In genomic region chr16:51317575-51317974, GRCh38 we compare ENCODE assay signal across 38 cellular contexts.
"Had no signal": no experiment of that assay in that cellular context is flagged by ENCODE, and none has a peak within 500 bp of the region (broad histone marks: within the 10 kb centered on the region; RNA-seq: fewer than 3 reads in every experiment).

No MANE protein-coding gene starts in this region.

- H3K27ac Mint-ChIP-seq: activated B cell treated with CpG ODN at 0.5 μM for 24 hours; activated CD4-positive, alpha-beta memory T cell treated with anti-CD3 and anti-CD28 coated beads, Interleukin-2, amount 10 ng/mL, durations not matched to agents 7 days and 5 days; activated CD4-positive, alpha-beta T cell treated with anti-CD3 and anti-CD28 coated beads, Interleukin-2, amount 10 ng/mL, durations not matched to agents 24 days and 14 days; activated CD8-positive, alpha-beta memory T cell treated with anti-CD3 and anti-CD28 coated beads, Interleukin-2, amount 10 ng/mL, durations not matched to agents 7 days and 5 days; activated CD8-positive, alpha-beta T cell treated with anti-CD3 and anti-CD28 coated beads, Interleukin-2, amount 10 ng/mL, durations not matched to agents 7 days and 5 days; activated naive CD4-positive, alpha-beta T cell treated with anti-CD3 and anti-CD28 coated beads for 36 hours; activated naive CD4-positive, alpha-beta T cell treated with anti-CD3 and anti-CD28 coated beads, Interleukin-2, amount 50 U/mL, for 24 hours; activated naive CD8-positive, alpha-beta T cell; activated naive CD8-positive, alpha-beta T cell treated with anti-CD3 and anti-CD28 coated beads, Interleukin-2, amount 10 ng/mL, durations not matched to agents 7 days and 5 days; activated naive CD8-positive, alpha-beta T cell treated with anti-CD3 and anti-CD28 coated beads, Interleukin-2, amount 50 U/mL, for 24 hours; activated T-cell treated with anti-CD3 and anti-CD28 coated beads, Interleukin-2, amount 50 U/mL, for 24 hours; activated T-helper 2 cell treated with anti-CD3 and anti-CD28 coated beads, Interferon-gamma antibody, Interleukin-2, Interleukin-4, amounts not matched to agents 10 μg/mL and 5 μg/mL and 100 μg/mL, durations not matched to agents 14 hours and 24 hours and 36 hours; brain; T-helper 1 cell treated with Interleukin-12 subunit alpha and Interleukin-12 subunit beta and Interleukin-4 antibody, amounts not matched to agents 30 μg/mL and 1 μg/mL, for 36 hours; T-helper 2 cell treated with Interferon-gamma antibody and Interleukin-4, amounts not matched to agents 5 μg/mL and 100 μg/mL, for 36 hours had no signal

- ATAC-seq: activated CD8-positive, alpha-beta memory T cell treated with anti-CD3 and anti-CD28 coated beads, Interleukin-2, amount 10 ng/mL, durations not matched to agents 7 days and 5 days; activated CD8-positive, alpha-beta T cell treated with anti-CD3 and anti-CD28 coated beads, Interleukin-2, amount 10 ng/mL, durations not matched to agents 7 days and 5 days; activated naive CD8-positive, alpha-beta T cell treated with anti-CD3 and anti-CD28 coated beads, Interleukin-2, amount 50 U/mL, for 24 hours had no signal

- H3K36me3 Mint-ChIP-seq: activated CD8-positive, alpha-beta memory T cell treated with anti-CD3 and anti-CD28 coated beads, Interleukin-2, amount 10 ng/mL, durations not matched to agents 7 days and 5 days; activated naive CD4-positive, alpha-beta T cell treated with anti-CD3 and anti-CD28 coated beads, Interleukin-2, amount 50 U/mL, for 24 hours; activated naive CD8-positive, alpha-beta T cell; activated naive CD8-positive, alpha-beta T cell treated with anti-CD3 and anti-CD28 coated beads, Interleukin-2, amount 10 ng/mL, durations not matched to agents 7 days and 5 days; brain had no signal

- H3K4me3 ChIP-seq: ascending aorta, cardiac muscle cell had no signal

- H3K36me3 ChIP-seq: ascending aorta, cardiac muscle cell had no signal

- DNase-seq: activated B cell treated with CpG ODN at 0.5 μM for 24 hours; activated CD4-positive, alpha-beta memory T cell treated with anti-CD3 and anti-CD28 coated beads, Interleukin-2, amount 10 ng/mL, durations not matched to agents 7 days and 5 days; activated CD4-positive, alpha-beta T cell treated with anti-CD3 and anti-CD28 coated beads for 4 hours; activated CD4-positive, alpha-beta T cell treated with anti-CD3 and anti-CD28 coated beads, Interleukin-2, amount 10 ng/mL, durations not matched to agents 24 days and 14 days; activated CD4-positive, alpha-beta T cell treated with anti-CD3 and anti-CD28 coated beads, Interleukin-2, amount 50 U/mL, for 1 hour; activated CD4-positive, alpha-beta T cell treated with anti-CD3 and anti-CD28 coated beads, Interleukin-2, amount 50 U/mL, for 48 hours; activated CD4-positive, CD25-positive, alpha-beta regulatory T cell treated with anti-CD3 and anti-CD28 coated beads, Interleukin-2, amount 50 U/mL, for 72 hours; activated CD8-positive, alpha-beta memory T cell treated with anti-CD3 and anti-CD28 coated beads for 24 hours; activated CD8-positive, alpha-beta memory T cell treated with anti-CD3 and anti-CD28 coated beads, Interleukin-2, amount 10 ng/mL, durations not matched to agents 7 days and 5 days; activated CD8-positive, alpha-beta memory T cell treated with anti-CD3 and anti-CD28 coated beads, Interleukin-2, amount 50 U/mL, for 48 hours; activated CD8-positive, alpha-beta T cell treated with anti-CD3 and anti-CD28 coated beads, Interleukin-2, amount 10 ng/mL, durations not matched to agents 7 days and 5 days; activated effector memory CD4-positive, alpha-beta T cell treated with Interleukin-2 at 50 U/mL for 16 hours; activated gamma-delta T cell treated with Interleukin-2 at 50 U/mL for 16 hours; activated naive CD4-positive, alpha-beta T cell; activated naive CD4-positive, alpha-beta T cell treated with anti-CD3 and anti-CD28 coated beads for 36 hours; activated naive CD8-positive, alpha-beta T cell treated with anti-CD3 and anti-CD28 coated beads, Interleukin-2, amount 10 ng/mL, durations not matched to agents 7 days and 5 days; activated naive CD8-positive, alpha-beta T cell treated with anti-CD3 and anti-CD28 coated beads, Interleukin-2, amount 50 U/mL, for 24 hours; activated T-cell treated with anti-CD3 and anti-CD28 coated beads, Interleukin-2, amount 50 U/mL, for 24 hours; activated T-cell treated with anti-CD3 and anti-CD28 coated beads, Interleukin-2, amount 50 U/mL, for 48 hours; amygdala; anterior cingulate cortex; caudate nucleus; cerebellar nuclear complex; T-helper 1 cell; T-helper 2 cell; T-helper 9 cell had no signal

- H3K4me1 ChIP-seq: ascending aorta had no signal

- H3K27me3 ChIP-seq: ascending aorta, cardiac muscle cell had no signal

- H3K27me3 Mint-ChIP-seq: activated B cell treated with CpG ODN at 0.5 μM for 24 hours; activated CD4-positive, alpha-beta memory T cell treated with anti-CD3 and anti-CD28 coated beads, Interleukin-2, amount 10 ng/mL, durations not matched to agents 7 days and 5 days; activated CD4-positive, alpha-beta T cell treated with anti-CD3 and anti-CD28 coated beads, Interleukin-2, amount 10 ng/mL, durations not matched to agents 24 days and 14 days; activated CD8-positive, alpha-beta memory T cell treated with anti-CD3 and anti-CD28 coated beads, Interleukin-2, amount 10 ng/mL, durations not matched to agents 7 days and 5 days; activated naive CD8-positive, alpha-beta T cell treated with anti-CD3 and anti-CD28 coated beads, Interleukin-2, amount 10 ng/mL, durations not matched to agents 7 days and 5 days; activated naive CD8-positive, alpha-beta T cell treated with anti-CD3 and anti-CD28 coated beads, Interleukin-2, amount 50 U/mL, for 24 hours; activated T-cell treated with anti-CD3 and anti-CD28 coated beads, Interleukin-2, amount 50 U/mL, for 24 hours; central memory CD8-positive, alpha-beta T cell had no signal

- H3K27ac ChIP-seq: ascending aorta, cardiac muscle cell, VCaP had no signal

- H3K9me3 Mint-ChIP-seq: activated B cell treated with CpG ODN at 0.5 μM for 24 hours; activated CD4-positive, alpha-beta memory T cell treated with anti-CD3 and anti-CD28 coated beads, Interleukin-2, amount 10 ng/mL, durations not matched to agents 7 days and 5 days; activated CD4-positive, alpha-beta T cell treated with anti-CD3 and anti-CD28 coated beads, Interleukin-2, amount 10 ng/mL, durations not matched to agents 24 days and 14 days; activated naive CD8-positive, alpha-beta T cell treated with anti-CD3 and anti-CD28 coated beads, Interleukin-2, amount 50 U/mL, for 24 hours had no signal

- H3K4me3 Mint-ChIP-seq: activated B cell treated with CpG ODN at 0.5 μM for 24 hours; activated CD4-positive, alpha-beta memory T cell treated with anti-CD3 and anti-CD28 coated beads, Interleukin-2, amount 10 ng/mL, durations not matched to agents 7 days and 5 days; activated CD4-positive, alpha-beta T cell treated with anti-CD3 and anti-CD28 coated beads, Interleukin-2, amount 10 ng/mL, durations not matched to agents 24 days and 14 days; activated CD8-positive, alpha-beta memory T cell treated with anti-CD3 and anti-CD28 coated beads, Interleukin-2, amount 10 ng/mL, durations not matched to agents 7 days and 5 days; activated CD8-positive, alpha-beta T cell treated with anti-CD3 and anti-CD28 coated beads, Interleukin-2, amount 10 ng/mL, durations not matched to agents 7 days and 5 days; activated naive CD4-positive, alpha-beta T cell treated with anti-CD3 and anti-CD28 coated beads for 36 hours; activated naive CD4-positive, alpha-beta T cell treated with anti-CD3 and anti-CD28 coated beads, Interleukin-2, amount 50 U/mL, for 24 hours; activated naive CD8-positive, alpha-beta T cell; activated naive CD8-positive, alpha-beta T cell treated with anti-CD3 and anti-CD28 coated beads, Interleukin-2, amount 10 ng/mL, durations not matched to agents 7 days and 5 days; activated naive CD8-positive, alpha-beta T cell treated with anti-CD3 and anti-CD28 coated beads, Interleukin-2, amount 50 U/mL, for 24 hours; activated T-cell treated with anti-CD3 and anti-CD28 coated beads, Interleukin-2, amount 50 U/mL, for 24 hours; brain; central memory CD8-positive, alpha-beta T cell; T-helper 1 cell treated with Interleukin-12 subunit alpha and Interleukin-12 subunit beta and Interleukin-4 antibody, amounts not matched to agents 30 μg/mL and 1 μg/mL, for 36 hours; T-helper 2 cell treated with Interferon-gamma antibody and Interleukin-4, amounts not matched to agents 5 μg/mL and 100 μg/mL, for 36 hours had no signal

- H3K9me3 ChIP-seq: ascending aorta had no signal

- H3K4me1 Mint-ChIP-seq: activated B cell treated with CpG ODN at 0.5 μM for 24 hours; activated CD4-positive, alpha-beta memory T cell treated with anti-CD3 and anti-CD28 coated beads, Interleukin-2, amount 10 ng/mL, durations not matched to agents 7 days and 5 days; activated CD4-positive, alpha-beta T cell treated with anti-CD3 and anti-CD28 coated beads, Interleukin-2, amount 10 ng/mL, durations not matched to agents 24 days and 14 days; activated CD8-positive, alpha-beta memory T cell treated with anti-CD3 and anti-CD28 coated beads, Interleukin-2, amount 10 ng/mL, durations not matched to agents 7 days and 5 days; activated naive CD4-positive, alpha-beta T cell treated with anti-CD3 and anti-CD28 coated beads, Interleukin-2, amount 50 U/mL, for 24 hours; activated naive CD8-positive, alpha-beta T cell treated with anti-CD3 and anti-CD28 coated beads, Interleukin-2, amount 10 ng/mL, durations not matched to agents 7 days and 5 days; activated naive CD8-positive, alpha-beta T cell treated with anti-CD3 and anti-CD28 coated beads, Interleukin-2, amount 50 U/mL, for 24 hours; central memory CD8-positive, alpha-beta T cell had no signal

- FAIRE-seq: bronchial epithelial cell, TTC549 had no signal
